Comparison of ENCODE assay signal across 18 cellular contexts in the genomic region with DNA sequence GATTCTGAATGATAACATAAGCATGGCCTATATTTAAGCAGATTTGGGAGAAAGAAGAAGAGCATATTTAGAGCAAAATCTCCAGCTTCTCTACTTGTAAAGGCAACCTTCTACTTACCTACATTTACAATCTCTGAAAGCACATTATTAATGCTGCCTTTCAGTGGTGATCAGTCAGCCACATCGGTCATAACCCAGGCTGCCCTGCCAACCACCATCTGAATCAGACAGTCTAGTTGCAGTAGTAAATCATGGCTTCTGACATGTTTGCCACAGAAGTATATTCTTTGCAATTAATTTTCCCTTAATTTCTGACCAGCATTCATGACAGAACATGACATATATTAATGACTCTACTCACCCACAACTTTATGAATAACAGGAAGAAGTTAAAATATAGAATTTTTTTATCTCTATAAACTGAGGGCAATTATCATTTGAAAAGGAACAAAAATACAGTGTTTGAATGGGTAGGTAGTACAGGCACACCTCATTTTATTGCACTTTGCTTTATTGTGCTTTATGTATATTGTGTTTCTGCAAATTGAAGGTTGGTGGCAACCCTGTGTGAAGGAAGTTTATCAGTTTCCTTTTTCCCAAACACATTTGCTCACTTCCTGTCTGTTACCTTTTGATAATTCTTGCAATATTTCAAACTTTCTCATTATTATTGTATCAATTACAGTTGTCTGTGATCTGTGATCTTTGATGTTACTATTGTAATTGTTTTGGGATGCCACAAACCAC.
DNase-seq lines count a peak whose midpoint lies in the region; TF ChIP-seq lines count a peak whose summit lies in the region.
"Had no signal": no experiment of that assay in that cellular context is flagged by ENCODE, and none has a peak within 500 bp of the region (broad histone marks: within the 10 kb centered on the region; RNA-seq: fewer than 3 reads in every experiment).

No MANE protein-coding gene starts in this region.

- TF ChIP-seq POLR2A in erythroblast (IDR thresholded peaks at IDR 0.05; ENCODE audit: low read length) (no peak), tibial nerve (IDR thresholded peaks at IDR 0.05) (no peak)

- no peaks in the 10 kb centered on the region for H3F3A ChIP-seq in PC-9 (ENCODE audit: insufficient read depth, low read depth)

- H3K9me2 ChIP-seq in PC-9 (ENCODE audit: insufficient read depth) = no peaks in the 10 kb centered on the region

- POLR2A ChIA-PET in PC-9 (lab: Charles Lee; ENCODE audit: unreplicated experiment) = interaction anchor here (0.5 to 0.7 kb wide), 2 partner anchors 16 to 134 kb away, joined by 4 to 6 read pairs; no protein-coding TSS in a partner anchor
- POLR2A ChIA-PET in activated CD4-positive, alpha-beta memory T cell treated with anti-CD3 and anti-CD28 coated beads for 36 hours (lab: Charles Lee) = no interaction called here

- H3K27ac Mint-ChIP-seq in endothelial cell (ENCODE audit: unreplicated experiment) = peak overlapping the region; percentile 85
- H3K27ac Mint-ChIP-seq in activated CD4-positive, alpha-beta memory T cell treated with anti-CD3 and anti-CD28 coated beads for 36 hours = no peak overlapping the region
- H3K27ac Mint-ChIP-seq: naive thymus-derived CD4-positive, alpha-beta T cell; T-helper 2 cell treated with Interferon-gamma antibody and Interleukin-4, amounts not matched to agents 5 μg/mL and 100 μg/mL, for 36 hours had no signal

- 28 to 31% methylated on average over 1 of the region's 1 CpG for WGBS in tibial nerve, 2 donors

- H3K4me2 ChIP-seq in PC-9 = no peak overlapping the region
- H3K4me2 ChIP-seq: BLaER1 had no signal

- H2AFZ ChIP-seq in PC-9 = peak overlapping the region; percentile 13; the same call in 1 of the 2 replicates

- H3K4me1 Mint-ChIP-seq in endothelial cell (ENCODE audit: unreplicated experiment) = peaks cover 28% of the 10 kb centered on the region
- peaks cover 11% of the 10 kb centered on the region for H3K4me1 Mint-ChIP-seq in activated CD4-positive, alpha-beta memory T cell treated with anti-CD3 and anti-CD28 coated beads for 36 hours (ENCODE audit: low read depth)

- H3K27me3 ChIP-seq in PC-9 (ENCODE audit: insufficient read depth, low read depth) (no peaks in the 10 kb centered on the region), tibial nerve (no peaks in the 10 kb centered on the region)
- H3K27me3 ChIP-seq: BLaER1, suprapubic skin had no signal

- H3K9me3 Mint-ChIP-seq in endothelial cell (ENCODE audit: unreplicated experiment) = no peaks in the 10 kb centered on the region
- no peaks in the 10 kb centered on the region for H3K9me3 Mint-ChIP-seq in activated CD4-positive, alpha-beta memory T cell treated with anti-CD3 and anti-CD28 coated beads for 36 hours
- H3K9me3 Mint-ChIP-seq: naive thymus-derived CD4-positive, alpha-beta T cell; T-helper 2 cell treated with Interferon-gamma antibody and Interleukin-4, amounts not matched to agents 5 μg/mL and 100 μg/mL, for 36 hours had no signal

- H3K4me1 ChIP-seq in PC-9 (replicated peaks; ENCODE audit: insufficient read depth) (peaks cover 12% of the 10 kb centered on the region), tibial nerve (no peaks in the 10 kb centered on the region)
- H3K4me1 ChIP-seq: suprapubic skin had no signal

- CTCF ChIA-PET in PC-9 (lab: Charles Lee) = no interaction called here
- CTCF ChIA-PET in activated CD4-positive, alpha-beta memory T cell treated with anti-CD3 and anti-CD28 coated beads for 36 hours (lab: Charles Lee) = no interaction called here

- H3K27me3 Mint-ChIP-seq in endothelial cell (ENCODE audit: unreplicated experiment) = no peaks in the 10 kb centered on the region
- H3K27me3 Mint-ChIP-seq in activated CD4-positive, alpha-beta memory T cell treated with anti-CD3 and anti-CD28 coated beads for 36 hours = no peaks in the 10 kb centered on the region

- H4K20me1 ChIP-seq in PC-9 (ENCODE audit: insufficient read depth) = no peaks in the 10 kb centered on the region
- H4K20me1 ChIP-seq: BLaER1 had no signal

- intact Hi-C loops in PC-9 (cut with micrococcal nuclease; ENCODE audit: unreplicated experiment) = no loop called here
- intact Hi-C loops in activated CD4-positive, alpha-beta memory T cell treated with anti-CD3 and anti-CD28 coated beads for 36 hours (cut with micrococcal nuclease) = no loop called here

- no TSS peak for BruUV-seq in PC-9 (replicated peaks; lab: Mats Ljungman, UMichigan)

- no peak overlapping the region for H3K4me3 ChIP-seq in PC-9
- no peak overlapping the region for H3K4me3 ChIP-seq in tibial nerve
- H3K4me3 ChIP-seq: BLaER1, lung, suprapubic skin had no signal

- H3K36me3 ChIP-seq in PC-9 (ENCODE audit: low read depth) (no peaks in the 10 kb centered on the region), tibial nerve (no peaks in the 10 kb centered on the region)
- H3K36me3 ChIP-seq: BLaER1, suprapubic skin had no signal

- DNase-seq in HK-2 (ENCODE audit: unreplicated experiment) (peak; percentile 34), PC-9 (no peak), endothelial cell (ENCODE audit: low spot score) (no peak), renal cortical epithelial cell (ENCODE audit: low read depth) (peak; percentile 84), erythroblast (lab: John Stamatoyannopoulos, UW) (no peak), tibial nerve (ENCODE audit: low spot score in 2 of 2) (no peak)
- DNase-seq in activated CD4-positive, alpha-beta memory T cell treated with anti-CD3 and anti-CD28 coated beads for 36 hours = no peak
- DNase-seq: anterior cingulate cortex; KBM-7; naive thymus-derived CD4-positive, alpha-beta T cell; NCI-H1436; NCI-H345; posterior cingulate gyrus; stimulated activated CD4-positive, alpha-beta T cell treated with anti-CD3 and anti-CD28 coated beads, Interleukin-4, amount 100 ng/mL, for 1 hour had no signal

- H3K9me3 ChIP-seq in PC-9 (ENCODE audit: insufficient read depth, low read depth) (no peaks in the 10 kb centered on the region), tibial nerve (no peaks in the 10 kb centered on the region)
- H3K9me3 ChIP-seq: suprapubic skin had no signal

- H3K36me3 Mint-ChIP-seq in endothelial cell (ENCODE audit: low read depth, unreplicated experiment) = no peaks in the 10 kb centered on the region
- no peaks in the 10 kb centered on the region for H3K36me3 Mint-ChIP-seq in activated CD4-positive, alpha-beta memory T cell treated with anti-CD3 and anti-CD28 coated beads for 36 hours
- H3K36me3 Mint-ChIP-seq: naive thymus-derived CD4-positive, alpha-beta T cell had no signal

- TF ChIP-seq EP300 in tibial nerve (IDR thresholded peaks at IDR 0.05) = no peak

- H3K79me2 ChIP-seq in PC-9 (ENCODE audit: low read depth) = no peaks in the 10 kb centered on the region

- no peak for TF ChIP-seq CTCF in PC-9 (conservative IDR thresholded peaks at IDR 0.05)
- TF ChIP-seq CTCF in endothelial cell (IDR thresholded peaks at IDR 0.05; ENCODE audit: unreplicated experiment) = no peak
- TF ChIP-seq CTCF in tibial nerve (IDR thresholded peaks at IDR 0.05) = no peak

- H3K27ac ChIP-seq in PC-9 (no peak overlapping the region), tibial nerve (no peak overlapping the region)
- H3K27ac ChIP-seq: BLaER1, suprapubic skin had no signal

- no peak overlapping the region for H3K4me3 Mint-ChIP-seq in endothelial cell (ENCODE audit: unreplicated experiment)
- no peak overlapping the region for H3K4me3 Mint-ChIP-seq in activated CD4-positive, alpha-beta memory T cell treated with anti-CD3 and anti-CD28 coated beads for 36 hours
- H3K4me3 Mint-ChIP-seq: naive thymus-derived CD4-positive, alpha-beta T cell; T-helper 2 cell treated with Interferon-gamma antibody and Interleukin-4, amounts not matched to agents 5 μg/mL and 100 μg/mL, for 36 hours had no signal

Comparison
In these comparisons a context has a peak if more than half of its experiments do, and no peak if none do; other contexts are left out.
1. DNase-seq: peak in HK-2 (single experiment) and renal cortical epithelial cell (single experiment); none in PC-9 (0 of 2), endothelial cell (single experiment), erythroblast (0 of 2), activated CD4-positive, alpha-beta memory T cell treated with anti-CD3 and anti-CD28 coated beads for 36 hours (single experiment) and tibial nerve (0 of 2).